In genomic region chr6:37242429-37243052, GRCh38 we compare ENCODE assay signal across 1 cellular context.
TF ChIP-seq lines count a peak whose summit lies in the region.

No MANE protein-coding gene starts in this region.

TF ChIP-seq in K562, 482 proteins besides CTCF, POLR2A, EP300 and RAD21 (continued from another document and continues in another):
- TF ChIP-seq GTF2F1 (IDR thresholded peaks at IDR 0.05; ENCODE audit: low read depth, low read length) (no peak), CHD2 (IDR thresholded peaks at IDR 0.05; ENCODE audit: low read depth, low read length) (no peak), FUS (optimal IDR thresholded peaks at IDR 0.05; ENCODE audit: low read depth, low read length) (no peak), NFXL1 (CRISPR knock-in tag; IDR thresholded peaks at IDR 0.05) (peak; percentile 60; the same call in 1 of the 2 replicates), CREM (IDR thresholded peaks at IDR 0.05; ENCODE audit: low read depth) (no peak), EZH2 (IDR thresholded peaks at IDR 0.05; ENCODE audit: borderline replicate concordance, low read depth, low read length) (no peak), FOSL1 (tag; conservative IDR thresholded peaks at IDR 0.05) (peak; percentile 78), CBFB (CRISPR knock-in tag; IDR thresholded peaks at IDR 0.05) (no peak), ZNF311 (CRISPR knock-in tag; IDR thresholded peaks at IDR 0.05) (no peak), CBX1 (IDR thresholded peaks at IDR 0.05; ENCODE audit: low read depth) (no peak), ZNF76 (CRISPR knock-in tag; IDR thresholded peaks at IDR 0.05; ENCODE audit: borderline replicate concordance) (no peak), DACH1 (IDR thresholded peaks at IDR 0.05; ENCODE audit: partially characterized antibody) (peak; percentile 43), SMARCA4 (IDR thresholded peaks at IDR 0.05) (peak; percentile 61; the same call in 1 of the 2 replicates), ZNF830 (CRISPR knock-in tag; IDR thresholded peaks at IDR 0.05) (no peak), ZNF197 (CRISPR knock-in tag; IDR thresholded peaks at IDR 0.05; ENCODE audit: low read depth) (no peak), GTF2A2 (tag; IDR thresholded peaks at IDR 0.05) (0 out of 2 replicates have a peak, but pooled peaks have one; percentile 5), KHSRP (IDR thresholded peaks at IDR 0.05) (no peak), MECOM (CRISPR knock-in tag; IDR thresholded peaks at IDR 0.05) (no peak), ZNF695 (CRISPR knock-in tag; IDR thresholded peaks at IDR 0.05) (no peak), ZNF41 (CRISPR knock-in tag; conservative IDR thresholded peaks at IDR 0.05) (no peak), ZBTB8A (IDR thresholded peaks at IDR 0.05; ENCODE audit: partially characterized antibody) (no peak), HEY1 (CRISPR knock-in tag; IDR thresholded peaks at IDR 0.05; ENCODE audit: borderline replicate concordance) (peak; percentile 31; the same call in 1 of the 2 replicates), PRDM10 (IDR thresholded peaks at IDR 0.05; ENCODE audit: partially characterized antibody) (no peak), ZNF12 (CRISPR knock-in tag; IDR thresholded peaks at IDR 0.05) (no peak), C11orf30 (IDR thresholded peaks at IDR 0.05; ENCODE audit: low read depth) (0 out of 2 replicates have a peak, but pooled peaks have one; percentile 7), ZBTB43 (CRISPR knock-in tag; IDR thresholded peaks at IDR 0.05) (no peak), TFAM (CRISPR knock-in tag; conservative IDR thresholded peaks at IDR 0.05) (no peak), ZNF316 (IDR thresholded peaks at IDR 0.05) (no peak), ZNF263 (CRISPR knock-in tag; IDR thresholded peaks at IDR 0.05; ENCODE audit: borderline replicate concordance) (no peak)
- TF ChIP-seq, protein P1, sequence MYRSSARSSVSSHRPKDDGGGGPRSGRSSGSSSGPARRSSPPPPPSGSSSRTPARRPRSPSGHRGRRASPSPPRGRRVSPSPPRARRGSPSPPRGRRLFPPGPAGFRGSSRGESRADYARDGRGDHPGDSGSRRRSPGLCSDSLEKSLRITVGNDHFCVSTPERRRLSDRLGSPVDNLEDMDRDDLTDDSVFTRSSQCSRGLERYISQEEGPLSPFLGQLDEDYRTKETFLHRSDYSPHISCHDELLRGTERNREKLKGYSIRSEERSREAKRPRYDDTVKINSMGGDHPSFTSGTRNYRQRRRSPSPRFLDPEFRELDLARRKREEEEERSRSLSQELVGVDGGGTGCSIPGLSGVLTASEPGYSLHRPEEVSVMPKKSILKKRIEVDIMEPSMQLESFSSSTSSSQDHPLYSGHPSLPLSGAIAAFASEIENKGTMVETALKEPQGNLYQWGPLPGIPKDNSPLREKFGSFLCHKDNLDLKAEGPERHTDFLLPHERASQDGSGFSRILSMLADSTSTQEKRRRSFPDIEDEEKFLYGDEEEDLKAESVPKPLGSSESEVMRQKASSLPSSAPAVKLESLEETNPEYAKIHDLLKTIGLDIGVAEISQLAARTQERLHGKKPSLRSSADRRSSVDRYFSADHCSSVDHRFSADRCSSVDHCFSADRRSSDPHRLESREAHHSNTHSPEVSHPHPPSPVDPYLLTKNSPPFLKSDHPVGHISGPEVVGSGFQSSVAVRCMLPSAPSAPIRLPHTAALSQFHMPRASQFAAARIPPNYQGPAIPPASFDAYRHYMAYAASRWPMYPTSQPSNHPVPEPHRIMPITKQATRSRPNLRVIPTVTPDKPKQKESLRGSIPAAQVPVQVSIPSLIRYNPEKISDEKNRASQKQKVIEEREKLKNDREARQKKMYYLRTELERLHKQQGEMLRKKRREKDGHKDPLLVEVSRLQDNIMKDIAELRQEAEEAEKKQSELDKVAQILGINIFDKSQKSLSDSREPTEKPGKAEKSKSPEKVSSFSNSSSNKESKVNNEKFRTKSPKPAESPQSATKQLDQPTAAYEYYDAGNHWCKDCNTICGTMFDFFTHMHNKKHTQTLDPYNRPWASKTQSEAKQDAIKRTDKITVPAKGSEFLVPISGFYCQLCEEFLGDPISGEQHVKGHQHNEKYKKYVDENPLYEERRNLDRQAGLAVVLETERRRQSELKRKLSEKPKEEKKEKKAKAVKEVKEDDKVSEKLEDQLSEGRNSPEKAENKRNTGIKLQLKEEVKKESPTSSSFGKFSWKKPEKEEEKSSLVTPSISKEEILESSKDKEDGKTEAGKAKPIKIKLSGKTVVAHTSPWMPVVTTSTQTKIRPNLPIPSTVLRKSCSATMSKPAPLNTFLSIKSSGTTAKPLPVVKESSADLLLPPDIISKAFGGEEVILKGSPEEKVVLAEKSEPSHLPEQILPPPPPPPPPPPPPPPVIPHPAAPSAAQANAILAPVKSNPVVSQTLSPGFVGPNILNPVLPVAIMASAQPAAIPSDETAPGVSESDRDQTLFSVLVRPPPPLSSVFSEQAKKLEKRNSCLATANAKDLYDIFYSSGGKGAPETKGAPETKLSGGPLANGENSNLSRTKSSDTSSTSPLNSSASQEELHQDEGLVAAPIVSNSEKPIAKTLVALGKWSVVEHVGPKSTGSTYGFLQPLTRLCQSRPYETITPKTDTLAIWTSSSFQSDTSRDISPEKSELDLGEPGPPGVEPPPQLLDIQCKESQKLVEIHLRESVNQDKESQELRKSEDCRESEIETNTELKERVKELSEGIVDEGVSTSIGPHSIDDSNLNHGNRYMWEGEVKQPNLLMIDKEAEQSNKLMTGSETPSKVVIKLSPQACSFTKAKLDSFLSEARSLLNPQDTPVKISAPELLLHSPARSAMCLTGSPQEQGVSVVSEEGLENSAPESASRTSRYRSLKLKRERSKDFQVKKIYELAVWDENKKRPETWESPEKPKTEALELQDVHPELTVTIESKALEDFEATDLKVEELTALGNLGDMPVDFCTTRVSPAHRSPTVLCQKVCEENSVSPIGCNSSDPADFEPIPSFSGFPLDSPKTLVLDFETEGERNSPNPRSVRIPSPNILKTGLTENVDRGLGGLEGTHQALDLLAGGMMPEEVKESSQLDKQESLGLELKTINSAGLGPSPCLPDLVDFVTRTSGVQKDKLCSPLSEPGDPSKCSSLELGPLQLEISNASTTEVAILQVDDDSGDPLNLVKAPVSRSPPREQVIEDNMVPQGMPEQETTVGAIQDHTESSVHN (IDR thresholded peaks at IDR 0.05; ENCODE audit: borderline replicate concordance in 1 of 2, low read depth in 1 of 2) = peak in 1 of 2 experiments; percentile 96; a peak in 2 of 4 replicates
- TF ChIP-seq, protein P2, sequence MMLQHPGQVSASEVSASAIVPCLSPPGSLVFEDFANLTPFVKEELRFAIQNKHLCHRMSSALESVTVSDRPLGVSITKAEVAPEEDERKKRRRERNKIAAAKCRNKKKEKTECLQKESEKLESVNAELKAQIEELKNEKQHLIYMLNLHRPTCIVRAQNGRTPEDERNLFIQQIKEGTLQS (IDR thresholded peaks at IDR 0.05) = peak; percentile 91
- TF ChIP-seq, protein P2 (CRISPR knock-in tag; conservative IDR thresholded peaks at IDR 0.05) = no peak; the same call in 1 of the 2 replicates
- TF ChIP-seq, protein P3, sequence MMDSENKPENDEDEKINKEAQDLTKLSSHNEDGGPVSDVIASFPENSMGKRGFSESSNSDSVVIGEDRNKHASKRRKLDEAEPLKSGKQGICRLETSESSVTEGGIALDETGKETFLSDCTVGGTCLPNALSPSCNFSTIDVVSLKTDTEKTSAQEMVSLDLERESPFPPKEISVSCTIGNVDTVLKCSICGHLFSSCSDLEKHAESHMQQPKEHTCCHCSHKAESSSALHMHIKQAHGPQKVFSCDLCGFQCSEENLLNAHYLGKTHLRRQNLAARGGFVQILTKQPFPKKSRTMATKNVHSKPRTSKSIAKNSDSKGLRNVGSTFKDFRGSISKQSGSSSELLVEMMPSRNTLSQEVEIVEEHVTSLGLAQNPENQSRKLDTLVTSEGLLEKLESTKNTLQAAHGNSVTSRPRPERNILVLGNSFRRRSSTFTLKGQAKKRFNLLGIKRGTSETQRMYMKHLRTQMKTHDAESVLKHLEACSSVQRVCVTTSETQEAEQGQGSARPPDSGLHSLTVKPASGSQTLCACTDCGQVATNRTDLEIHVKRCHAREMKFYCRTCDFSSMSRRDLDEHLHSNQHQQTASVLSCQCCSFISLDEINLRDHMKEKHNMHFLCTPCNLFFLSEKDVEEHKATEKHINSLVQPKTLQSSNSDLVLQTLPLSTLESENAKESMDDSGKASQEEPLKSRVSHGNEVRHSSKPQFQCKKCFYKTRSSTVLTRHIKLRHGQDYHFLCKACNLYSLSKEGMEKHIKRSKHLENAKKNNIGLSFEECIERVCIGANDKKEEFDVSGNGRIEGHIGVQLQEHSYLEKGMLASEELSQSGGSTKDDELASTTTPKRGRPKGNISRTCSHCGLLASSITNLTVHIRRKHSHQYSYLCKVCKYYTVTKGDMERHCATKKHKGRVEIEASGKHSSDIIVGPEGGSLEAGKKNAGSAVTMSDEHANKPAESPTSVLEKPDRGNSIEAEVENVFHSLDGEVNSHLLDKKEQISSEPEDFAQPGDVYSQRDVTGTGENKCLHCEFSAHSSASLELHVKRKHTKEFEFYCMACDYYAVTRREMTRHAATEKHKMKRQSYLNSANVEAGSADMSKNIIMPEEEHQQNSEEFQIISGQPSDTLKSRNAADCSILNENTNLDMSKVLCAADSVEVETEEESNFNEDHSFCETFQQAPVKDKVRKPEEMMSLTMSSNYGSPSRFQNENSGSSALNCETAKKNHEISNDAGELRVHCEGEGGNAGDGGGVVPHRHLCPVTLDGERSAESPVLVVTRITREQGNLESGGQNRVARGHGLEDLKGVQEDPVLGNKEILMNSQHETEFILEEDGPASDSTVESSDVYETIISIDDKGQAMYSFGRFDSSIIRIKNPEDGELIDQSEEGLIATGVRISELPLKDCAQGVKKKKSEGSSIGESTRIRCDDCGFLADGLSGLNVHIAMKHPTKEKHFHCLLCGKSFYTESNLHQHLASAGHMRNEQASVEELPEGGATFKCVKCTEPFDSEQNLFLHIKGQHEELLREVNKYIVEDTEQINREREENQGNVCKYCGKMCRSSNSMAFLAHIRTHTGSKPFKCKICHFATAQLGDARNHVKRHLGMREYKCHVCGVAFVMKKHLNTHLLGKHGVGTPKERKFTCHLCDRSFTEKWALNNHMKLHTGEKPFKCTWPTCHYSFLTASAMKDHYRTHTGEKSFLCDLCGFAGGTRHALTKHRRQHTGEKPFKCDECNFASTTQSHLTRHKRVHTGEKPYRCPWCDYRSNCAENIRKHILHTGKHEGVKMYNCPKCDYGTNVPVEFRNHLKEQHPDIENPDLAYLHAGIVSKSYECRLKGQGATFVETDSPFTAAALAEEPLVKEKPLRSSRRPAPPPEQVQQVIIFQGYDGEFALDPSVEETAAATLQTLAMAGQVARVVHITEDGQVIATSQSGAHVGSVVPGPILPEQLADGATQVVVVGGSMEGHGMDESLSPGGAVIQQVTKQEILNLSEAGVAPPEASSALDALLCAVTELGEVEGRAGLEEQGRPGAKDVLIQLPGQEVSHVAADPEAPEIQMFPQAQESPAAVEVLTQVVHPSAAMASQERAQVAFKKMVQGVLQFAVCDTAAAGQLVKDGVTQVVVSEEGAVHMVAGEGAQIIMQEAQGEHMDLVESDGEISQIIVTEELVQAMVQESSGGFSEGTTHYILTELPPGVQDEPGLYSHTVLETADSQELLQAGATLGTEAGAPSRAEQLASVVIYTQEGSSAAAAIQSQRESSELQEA (IDR thresholded peaks at IDR 0.05; ENCODE audit: low read depth) = no peak
- TF ChIP-seq, protein P4, sequence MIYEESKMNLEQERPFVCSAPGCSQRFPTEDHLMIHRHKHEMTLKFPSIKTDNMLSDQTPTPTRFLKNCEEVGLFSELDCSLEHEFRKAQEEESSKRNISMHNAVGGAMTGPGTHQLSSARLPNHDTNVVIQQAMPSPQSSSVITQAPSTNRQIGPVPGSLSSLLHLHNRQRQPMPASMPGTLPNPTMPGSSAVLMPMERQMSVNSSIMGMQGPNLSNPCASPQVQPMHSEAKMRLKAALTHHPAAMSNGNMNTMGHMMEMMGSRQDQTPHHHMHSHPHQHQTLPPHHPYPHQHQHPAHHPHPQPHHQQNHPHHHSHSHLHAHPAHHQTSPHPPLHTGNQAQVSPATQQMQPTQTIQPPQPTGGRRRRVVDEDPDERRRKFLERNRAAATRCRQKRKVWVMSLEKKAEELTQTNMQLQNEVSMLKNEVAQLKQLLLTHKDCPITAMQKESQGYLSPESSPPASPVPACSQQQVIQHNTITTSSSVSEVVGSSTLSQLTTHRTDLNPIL (CRISPR knock-in tag; IDR thresholded peaks at IDR 0.05) = no peak
- TF ChIP-seq, protein P5, sequence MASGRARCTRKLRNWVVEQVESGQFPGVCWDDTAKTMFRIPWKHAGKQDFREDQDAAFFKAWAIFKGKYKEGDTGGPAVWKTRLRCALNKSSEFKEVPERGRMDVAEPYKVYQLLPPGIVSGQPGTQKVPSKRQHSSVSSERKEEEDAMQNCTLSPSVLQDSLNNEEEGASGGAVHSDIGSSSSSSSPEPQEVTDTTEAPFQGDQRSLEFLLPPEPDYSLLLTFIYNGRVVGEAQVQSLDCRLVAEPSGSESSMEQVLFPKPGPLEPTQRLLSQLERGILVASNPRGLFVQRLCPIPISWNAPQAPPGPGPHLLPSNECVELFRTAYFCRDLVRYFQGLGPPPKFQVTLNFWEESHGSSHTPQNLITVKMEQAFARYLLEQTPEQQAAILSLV (tag; IDR thresholded peaks at IDR 0.05) = no peak
